ENCODE assay signal across 26 cellular contexts in the genomic region with DNA sequence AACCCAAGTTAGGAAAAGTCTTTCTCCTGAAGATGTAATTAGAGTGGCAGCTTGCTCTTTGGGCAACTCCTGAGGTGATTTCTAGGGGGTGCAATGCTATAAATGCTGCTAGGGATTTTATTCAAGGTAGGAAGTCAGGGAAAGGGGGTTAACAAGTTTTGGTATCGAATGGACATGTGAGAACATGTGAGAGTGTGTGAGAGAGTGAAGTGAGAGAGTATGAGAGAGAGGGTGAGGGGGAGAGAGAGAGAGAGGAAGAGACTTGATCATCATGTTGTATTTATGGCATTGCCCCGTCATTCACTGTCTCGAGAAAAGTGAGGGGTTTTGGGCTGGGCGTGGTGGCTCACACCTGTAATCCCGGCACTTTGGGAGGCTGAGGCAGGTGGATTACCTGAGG. TPM values are rescaled to one million over a fixed set of nuclear protein-coding genes. Genes with fewer than 3 reads are reported as not detected.
DNase-seq lines count a peak whose midpoint lies in the region; ATAC-seq, FAIRE-seq and TF ChIP-seq lines count a peak whose summit lies in the region.
"Had no signal": no experiment of that assay in that cellular context is flagged by ENCODE, and none has a peak within 500 bp of the region (broad histone marks: within the 10 kb centered on the region; RNA-seq: fewer than 3 reads in every experiment).

No MANE protein-coding gene starts in this region.

- H3K4me3 Mint-ChIP-seq in stimulated activated naive CD8-positive, alpha-beta T cell treated with anti-CD3 and anti-CD28 coated beads, Interleukin-15, Interleukin-2, amounts not matched to agents 100 ng/mL and 50 ng/mL, for 24 hours, result no peak overlapping the region
- H3K4me3 Mint-ChIP-seq: CD14-positive monocyte; CD4-positive, alpha-beta T cell; CD8-positive, alpha-beta memory T cell had no signal

- FAIRE-seq in bronchial epithelial cell (lab: Jason Lieb, UNC), result no peak
- FAIRE-seq in urothelium cell line (lab: Jason Lieb, UNC), result no peak
- FAIRE-seq: A549, D721Med, GM12878, H1 had no signal

- H3K9me3 ChIP-seq in skeletal muscle tissue (ENCODE audit: control insufficient read depth in 3 of 3, low read length in 3 of 3), result no peaks in the 10 kb centered on the region
- H3K9me3 ChIP-seq: A549, BE2C had no signal

- H3K27ac ChIP-seq in foreskin keratinocyte, result no peak overlapping the region
- H3K27ac ChIP-seq in skeletal muscle tissue (ENCODE audit: low read depth, low read length), result peak overlapping the region; percentile 22
- H3K27ac ChIP-seq: A549; BLaER1 treated with 17β-estradiol and CSF1 and Interleukin-3, amounts not matched to agents 10 nM and 100 nM had no signal

- no peak for TF ChIP-seq CTCF in bronchial epithelial cell (IDR thresholded peaks at IDR 0.05; ENCODE audit: insufficient read depth, low read length, severe bottlenecking)
- no peak for TF ChIP-seq CTCF in foreskin keratinocyte (conservative IDR thresholded peaks at IDR 0.05)

- peak overlapping the region; percentile 26 for H3K27ac Mint-ChIP-seq in stimulated activated naive CD8-positive, alpha-beta T cell treated with anti-CD3 and anti-CD28 coated beads, Interleukin-15, Interleukin-2, amounts not matched to agents 100 ng/mL and 50 ng/mL, for 24 hours
- H3K27ac Mint-ChIP-seq: CD14-positive monocyte; CD4-positive, alpha-beta T cell had no signal

- ATAC-seq in stimulated activated naive CD8-positive, alpha-beta T cell treated with anti-CD3 and anti-CD28 coated beads, Interleukin-15, Interleukin-2, amounts not matched to agents 100 U/mL and 50 U/mL, for 24 hours, result no peak
- ATAC-seq in foreskin keratinocyte, result no peak
- no peak for ATAC-seq in GM18867 (IDR thresholded peaks at IDR 0.05; ENCODE audit: unreplicated experiment)
- ATAC-seq: A549, GM12878 had no signal

- H3K4me3 ChIP-seq in bronchial epithelial cell (ENCODE audit: low read depth, low read length) (no peak overlapping the region), skeletal muscle tissue (ENCODE audit: low read length in 3 of 3) (no peak overlapping the region)
- H3K4me3 ChIP-seq: A549; BLaER1 treated with 17β-estradiol and CSF1 and Interleukin-3, amounts not matched to agents 10 nM and 100 nM; GM12878 had no signal

- DNase-seq in stimulated activated naive CD8-positive, alpha-beta T cell treated with anti-CD3 and anti-CD28 coated beads, Interleukin-15, Interleukin-2, amounts not matched to agents 100 U/mL and 50 U/mL, for 24 hours, result no peak
- DNase-seq in bronchial epithelial cell (ENCODE audit: low read depth), result peak; percentile 23
- peak; percentile 19 to 32 for DNase-seq in foreskin keratinocyte
- DNase-seq in NCI-H748 treated with DMSO at 0.1 percent for 48 hours (lab: John Stamatoyannopoulos, UW), result no peak
- DNase-seq in urothelium cell line (ENCODE audit: low spot score), result no peak
- DNase-seq: 8988T; ACHN; AML-193; BE2C; CD4-positive, alpha-beta T cell; CD8-positive, alpha-beta memory T cell; DMS 273 treated with DMSO at 0.1 percent for 48 hours; DMS79; EL; GDM1; H7; HCEC 1CT had no signal

- H3K36me3 Mint-ChIP-seq in stimulated activated naive CD8-positive, alpha-beta T cell treated with anti-CD3 and anti-CD28 coated beads, Interleukin-15, Interleukin-2, amounts not matched to agents 100 ng/mL and 50 ng/mL, for 24 hours (ENCODE audit: low read depth), result peaks cover 4% of the 10 kb centered on the region

- H3K27me3 ChIP-seq in bronchial epithelial cell (ENCODE audit: control insufficient read depth, insufficient read depth, low read length) (no peaks in the 10 kb centered on the region), foreskin keratinocyte (no peaks in the 10 kb centered on the region), skeletal muscle tissue (ENCODE audit: control insufficient read depth in 3 of 3, insufficient read depth in 3 of 3, low read length in 3 of 3) (no peaks in the 10 kb centered on the region)
- H3K27me3 ChIP-seq: BE2C; BLaER1 treated with 17β-estradiol and CSF1 and Interleukin-3, amounts not matched to agents 10 nM and 100 nM had no signal

- no peaks in the 10 kb centered on the region for H3K9me3 Mint-ChIP-seq in stimulated activated naive CD8-positive, alpha-beta T cell treated with anti-CD3 and anti-CD28 coated beads, Interleukin-15, Interleukin-2, amounts not matched to agents 100 ng/mL and 50 ng/mL, for 24 hours
- H3K9me3 Mint-ChIP-seq: CD4-positive, alpha-beta T cell; CD8-positive, alpha-beta memory T cell had no signal

- H3K27me3 Mint-ChIP-seq in stimulated activated naive CD8-positive, alpha-beta T cell treated with anti-CD3 and anti-CD28 coated beads, Interleukin-15, Interleukin-2, amounts not matched to agents 100 ng/mL and 50 ng/mL, for 24 hours, result no peaks in the 10 kb centered on the region
- H3K27me3 Mint-ChIP-seq: CD4-positive, alpha-beta T cell; CD8-positive, alpha-beta memory T cell had no signal

- H3K36me3 ChIP-seq in bronchial epithelial cell (ENCODE audit: control insufficient read depth, insufficient read depth, low read length) (no peaks in the 10 kb centered on the region), skeletal muscle tissue (ENCODE audit: control insufficient read depth in 3 of 3, insufficient read depth in 3 of 3, low read length in 3 of 3) (no peaks in the 10 kb centered on the region)
- H3K36me3 ChIP-seq: BE2C had no signal

- H3K4me1 ChIP-seq in foreskin keratinocyte (peaks cover 10% of the 10 kb centered on the region), skeletal muscle tissue (ENCODE audit: control insufficient read depth in 3 of 3, insufficient read depth in 3 of 3, low read length in 3 of 3) (peaks cover 25 to 27% (median 26%) of the 10 kb centered on the region in 3 donors)

- no peak overlapping the region for H3K9ac ChIP-seq in skeletal muscle tissue (ENCODE audit: low read depth in 1 of 3, low read length in 3 of 3)
- H3K9ac ChIP-seq: BLaER1 treated with 17β-estradiol and CSF1 and Interleukin-3, amounts not matched to agents 10 nM and 100 nM had no signal

- peaks cover 5% of the 10 kb centered on the region for H3K4me1 Mint-ChIP-seq in stimulated activated naive CD8-positive, alpha-beta T cell treated with anti-CD3 and anti-CD28 coated beads, Interleukin-15, Interleukin-2, amounts not matched to agents 100 ng/mL and 50 ng/mL, for 24 hours (ENCODE audit: low read depth)

RNA-seq across cellular contexts. Expression of a gene that starts 50.9 kb away (rescaled TPM):
- total RNA-seq in bronchial epithelial cell (38.7 and 39.4 TPM in 2 replicates), foreskin keratinocyte (30.6 and 34.1 TPM in 2 replicates), skeletal muscle tissue (95.0 TPM)
- polyA plus RNA-seq in foreskin keratinocyte, result 20.7 and 25.1 TPM in 2 replicates

Comparison
In these comparisons a context has a peak if more than half of its experiments do, and no peak if none do; other contexts are left out.
1. DNase-seq: peak in bronchial epithelial cell (single experiment) and foreskin keratinocyte (2 of 2); none in stimulated activated naive CD8-positive, alpha-beta T cell treated with anti-CD3 and anti-CD28 coated beads, Interleukin-15, Interleukin-2, amounts not matched to agents 100 U/mL and 50 U/mL, for 24 hours (single experiment), NCI-H748 treated with DMSO at 0.1 percent for 48 hours (single experiment) and urothelium cell line (single experiment).